Comparison of ENCODE assay signal across 22 cellular contexts in genomic region chr21:34880401-34880800, GRCh38.
DNase-seq lines count a peak whose midpoint lies in the region; ATAC-seq and TF ChIP-seq lines count a peak whose summit lies in the region.
"Had no signal": no experiment of that assay in that cellular context is flagged by ENCODE, and none has a peak within 500 bp of the region (broad histone marks: within the 10 kb centered on the region; RNA-seq: fewer than 3 reads in every experiment).

No MANE protein-coding gene starts in this region.

- peaks cover 100% of the 10 kb centered on the region for H4K20me1 ChIP-seq in BLaER1

- no peaks in the 10 kb centered on the region for H3K9me3 ChIP-seq in BLaER1
- H3K9me3 ChIP-seq: esophagus squamous epithelium, upper lobe of left lung had no signal

- TF ChIP-seq CTCF in HFF-Myc (IDR thresholded peaks at IDR 0.05; ENCODE audit: low read depth, low read length, missing control alignments) (no peak), MCF 10A (IDR thresholded peaks at IDR 0.05; ENCODE audit: unreplicated experiment) (no peak), osteocyte (IDR thresholded peaks at IDR 0.05) (no peak)

- peak overlapping the region; percentile 91 for H3K27ac Mint-ChIP-seq in MCF 10A (ENCODE audit: low read depth, unreplicated experiment)
- H3K27ac Mint-ChIP-seq in osteocyte (ENCODE audit: unreplicated experiment) = peak overlapping the region; percentile 73
- H3K27ac Mint-ChIP-seq: CD8-positive, alpha-beta T cell; progenitor cell of endocrine pancreas; stimulated activated memory B cell treated with anti-CD40 and anti-IgM and Interleukin-4, amounts not matched to agents 10 μg/mL and 1 μg/mL and 100 μg/mL, for 72 hours had no signal

- peaks cover 55% of the 10 kb centered on the region for H3K4me1 Mint-ChIP-seq in MCF 10A (ENCODE audit: insufficient read depth, unreplicated experiment)
- H3K4me1 Mint-ChIP-seq in osteocyte (ENCODE audit: unreplicated experiment) = peaks cover 79% of the 10 kb centered on the region

- H3K9me3 Mint-ChIP-seq in MCF 10A (ENCODE audit: unreplicated experiment) (no peaks in the 10 kb centered on the region), osteocyte (ENCODE audit: unreplicated experiment) (no peaks in the 10 kb centered on the region)
- H3K9me3 Mint-ChIP-seq: activated naive CD4-positive, alpha-beta T cell treated with anti-CD3 and anti-CD28 coated beads, Interleukin-2, amount 50 U/mL, for 72 hours; CD8-positive, alpha-beta T cell; natural killer cell treated with Interleukin-12 subunit alpha and Interleukin-12 subunit beta and Interleukin-15 and Interleukin-18, amount 100 ng/mL, for 72 hours; stimulated activated memory B cell treated with anti-CD40 and anti-IgM and Interleukin-4, amounts not matched to agents 10 μg/mL and 1 μg/mL and 100 μg/mL, for 72 hours had no signal

- peaks cover 91% of the 10 kb centered on the region for H3K4me1 ChIP-seq in BLaER1

- H3K27me3 ChIP-seq in BLaER1 = no peaks in the 10 kb centered on the region
- H3K27me3 ChIP-seq: upper lobe of left lung had no signal

- H3K4me3 Mint-ChIP-seq in MCF 10A (ENCODE audit: unreplicated experiment) (peak overlapping the region; percentile 41), osteocyte (ENCODE audit: unreplicated experiment) (no peak overlapping the region)
- H3K4me3 Mint-ChIP-seq: CD8-positive, alpha-beta T cell; stimulated activated memory B cell treated with anti-CD40 and anti-IgM and Interleukin-4, amounts not matched to agents 10 μg/mL and 1 μg/mL and 100 μg/mL, for 72 hours had no signal

- intact Hi-C loops in MCF 10A (cut with micrococcal nuclease) = loop anchor here (10.0 kb wide), 1 partner anchor 374 kb away; no protein-coding TSS in a partner anchor

- H3K36me3 Mint-ChIP-seq in MCF 10A (ENCODE audit: insufficient read depth, unreplicated experiment) (peaks cover 61% of the 10 kb centered on the region), osteocyte (ENCODE audit: unreplicated experiment) (peaks cover 18% of the 10 kb centered on the region)

- peaks cover 90% of the 10 kb centered on the region for H3K36me3 ChIP-seq in BLaER1
- H3K36me3 ChIP-seq: esophagus squamous epithelium had no signal

- BruUV-seq in MCF 10A (replicated peaks; lab: Mats Ljungman, UMichigan) = no TSS peak

- H3K27me3 Mint-ChIP-seq in MCF 10A (ENCODE audit: insufficient read depth, unreplicated experiment) (no peaks in the 10 kb centered on the region), osteocyte (ENCODE audit: unreplicated experiment) (no peaks in the 10 kb centered on the region)
- H3K27me3 Mint-ChIP-seq: natural killer cell treated with Interleukin-12 subunit alpha and Interleukin-12 subunit beta and Interleukin-15 and Interleukin-18, amount 100 ng/mL, for 72 hours; stimulated activated memory B cell treated with anti-CD40 and anti-IgM and Interleukin-4, amounts not matched to agents 10 μg/mL and 1 μg/mL and 100 μg/mL, for 72 hours had no signal

- no peak overlapping the region for H3K9ac ChIP-seq in BLaER1

- CTCF ChIA-PET in MCF 10A (lab: Yijun Ruan, JAX) = interaction anchor here (0.9 to 1.3 kb wide), 4 partner anchors 35 to 153 kb away, joined by 3 to 5 read pairs (median 4); no protein-coding TSS in a partner anchor

- peak overlapping the region; percentile 90; the same call in 1 of the 2 replicates for H3K4me2 ChIP-seq in BLaER1

- no peak overlapping the region for H3K27ac ChIP-seq in BLaER1
- H3K27ac ChIP-seq: dorsolateral prefrontal cortex had no signal

- DNase-seq in HFF-Myc (ENCODE audit: extremely low read depth, low read depth) (no peak), MCF 10A (ENCODE audit: unreplicated experiment) (no peak), osteocyte (ENCODE audit: extremely low spot score, unreplicated experiment) (no peak), NCI-H1092 (lab: John Stamatoyannopoulos, UW) (no peak), SHP77 treated with DMSO at 0.1 percent for 48 hours (lab: John Stamatoyannopoulos, UW) (no peak), NCI-H2029 treated with DMSO at 0.1 percent for 48 hours (lab: John Stamatoyannopoulos, UW) (no peak)
- DNase-seq: activated CD4-positive, alpha-beta T cell treated with anti-CD3 and anti-CD28 coated beads for 48 hours; activated T-cell treated with anti-CD3 and anti-CD28 coated beads for 4 hours; CD8-positive, alpha-beta T cell; dorsolateral prefrontal cortex; EL; esophagus squamous epithelium; NCI-H1436 treated with DMSO at 0.1 percent for 48 hours; SHP77; T-helper 9 cell; upper lobe of left lung had no signal

- H3K4me3 ChIP-seq in BLaER1 = no peak overlapping the region
- peak overlapping the region; percentile 64 for H3K4me3 ChIP-seq in HFF-Myc (replicated peaks; ENCODE audit: low read depth, low read length)
- H3K4me3 ChIP-seq: dorsolateral prefrontal cortex had no signal

- no peak for ATAC-seq in GM19397 (IDR thresholded peaks at IDR 0.05; ENCODE audit: unreplicated experiment)
- ATAC-seq: activated naive CD4-positive, alpha-beta T cell treated with anti-CD3 and anti-CD28 coated beads, Interleukin-2, amount 50 U/mL, for 72 hours; CD8-positive, alpha-beta T cell; natural killer cell treated with Interleukin-12 subunit alpha and Interleukin-12 subunit beta and Interleukin-15 and Interleukin-18, amount 100 ng/mL, for 72 hours; stimulated activated memory B cell treated with anti-CD40 and anti-IgM and Interleukin-4, amounts not matched to agents 10 μg/mL and 1 μg/mL and 100 μg/mL, for 72 hours had no signal

- POLR2A ChIA-PET in MCF 10A (lab: Yijun Ruan, JAX) = interaction anchor here (0.8 to 16.3 kb wide), 11 partner anchors 7 to 374 kb away, joined by 3 to 972 read pairs (median 20); no protein-coding TSS in a partner anchor
